In the genomic region with DNA sequence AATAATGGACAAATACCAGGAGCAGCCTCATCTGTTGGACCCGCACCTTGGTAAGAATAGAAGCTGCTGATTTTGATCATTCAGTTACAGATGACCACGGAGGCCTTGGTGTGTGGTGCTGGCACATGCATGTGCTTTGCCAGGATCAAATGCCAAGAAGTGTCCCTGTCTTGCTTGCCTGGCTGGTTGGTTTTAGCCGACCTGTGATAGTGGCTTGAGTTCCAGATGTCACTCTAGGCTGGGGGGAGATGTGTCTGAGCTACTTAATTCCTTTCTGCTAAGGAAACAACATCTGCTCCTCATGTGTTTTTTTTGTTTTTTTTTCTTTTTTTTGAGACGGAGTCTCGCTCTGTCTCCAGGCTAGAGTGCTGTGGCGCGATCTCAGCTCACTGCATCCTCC, we compare ENCODE assay signal across 17 cellular contexts. TPM values are rescaled to one million over a fixed set of nuclear protein-coding genes. Genes with fewer than 3 reads are reported as not detected.
DNase-seq lines count a peak whose midpoint lies in the region; ATAC-seq and TF ChIP-seq lines count a peak whose summit lies in the region.
"Had no signal": no experiment of that assay in that cellular context is flagged by ENCODE, and none has a peak within 500 bp of the region (broad histone marks: within the 10 kb centered on the region; RNA-seq: fewer than 3 reads in every experiment).

No MANE protein-coding gene starts in this region.

- H3K27me3 ChIP-seq in A673 (replicated peaks; ENCODE audit: insufficient read depth, low read depth, low read length, poor library complexity) (no peaks in the 10 kb centered on the region), HUES6 (ENCODE audit: control insufficient read depth, insufficient read depth, low read length) (no peaks in the 10 kb centered on the region), lower lobe of right lung (ENCODE audit: low read depth) (no peaks in the 10 kb centered on the region)

- DNase-seq in A673 (ENCODE audit: low spot score) (no peak), lower lobe of right lung (peak; percentile 12), NCI-H774 (lab: John Stamatoyannopoulos, UW) (no peak)
- no peak for DNase-seq in activated T-cell treated with anti-CD3 and anti-CD28 coated beads, Interleukin-2, amount 50 U/mL, for 24 hours
- DNase-seq: C1 segment of cervical spinal cord, MM.1S, NCI-H1105, NCI-H1694, NCI-H226, NCI-H526 treated with DMSO at 0.1 percent for 48 hours, OCI-M1, RPMI8226 had no signal

- H3K36me3 Mint-ChIP-seq in stimulated activated memory B cell treated with anti-CD40 and anti-IgM and Interleukin-4, amounts not matched to agents 10 μg/mL and 1 μg/mL and 100 μg/mL, for 72 hours: peaks cover 23% of the 10 kb centered on the region
- H3K36me3 Mint-ChIP-seq in activated T-cell treated with anti-CD3 and anti-CD28 coated beads, Interleukin-2, amount 50 U/mL, for 24 hours (ENCODE audit: low read depth): peaks cover 59% of the 10 kb centered on the region

- H3K36me3 ChIP-seq in A673 (ENCODE audit: insufficient read depth, low read length, poor library complexity, severe bottlenecking) (peaks cover 24% of the 10 kb centered on the region), HUES6 (ENCODE audit: control insufficient read depth, insufficient read depth, low read length) (peaks cover 24% of the 10 kb centered on the region), lower lobe of right lung (peaks cover 5% of the 10 kb centered on the region)

- H3K27ac ChIP-seq in A673 (ENCODE audit: low read depth, low read length, poor library complexity, severe bottlenecking): peak overlapping the region; percentile 27
- peak overlapping the region; percentile 15; the same call in 1 of the 2 replicates for H3K27ac ChIP-seq in HUES6 (ENCODE audit: low read depth, low read length)
- peak overlapping the region; percentile 9; the same call in 1 of the 2 replicates for H3K27ac ChIP-seq in VCaP
- H3K27ac ChIP-seq in lower lobe of right lung: no peak overlapping the region

- no peak overlapping the region for H3K4me3 ChIP-seq in A673 (ENCODE audit: low read depth, low read length, poor library complexity, severe bottlenecking)
- H3K4me3 ChIP-seq in HUES6 (ENCODE audit: low read depth, low read length): no peak overlapping the region
- no peak overlapping the region for H3K4me3 ChIP-seq in lower lobe of right lung

- CTCF ChIA-PET in A673 (lab: Charles Lee): no interaction called here

- H3K4me1 ChIP-seq in A673 (ENCODE audit: insufficient read depth, low read length, poor library complexity, severe bottlenecking): peaks cover 12% of the 10 kb centered on the region
- peaks cover 27% of the 10 kb centered on the region for H3K4me1 ChIP-seq in HUES6 (ENCODE audit: control insufficient read depth, insufficient read depth, low read length)
- H3K4me1 ChIP-seq in lower lobe of right lung: peaks cover 14% of the 10 kb centered on the region

- BruUV-seq in A673 (replicated peaks; lab: Mats Ljungman, UMichigan): no TSS peak

- H3K9me3 ChIP-seq in A673 (ENCODE audit: low read depth, low read length, poor library complexity, severe bottlenecking): no peaks in the 10 kb centered on the region
- no peaks in the 10 kb centered on the region for H3K9me3 ChIP-seq in HUES6 (ENCODE audit: control insufficient read depth, insufficient read depth, low read depth, low read length)
- no peaks in the 10 kb centered on the region for H3K9me3 ChIP-seq in lower lobe of right lung

- H3K9me3 Mint-ChIP-seq in stimulated activated memory B cell treated with anti-CD40 and anti-IgM and Interleukin-4, amounts not matched to agents 10 μg/mL and 1 μg/mL and 100 μg/mL, for 72 hours: no peaks in the 10 kb centered on the region
- no peaks in the 10 kb centered on the region for H3K9me3 Mint-ChIP-seq in activated T-cell treated with anti-CD3 and anti-CD28 coated beads, Interleukin-2, amount 50 U/mL, for 24 hours

- intact Hi-C loops in A673 (cut with micrococcal nuclease; ENCODE audit: unreplicated experiment) (no loop called here), lower lobe of right lung (cut with DNase I) (no loop called here)

- POLR2A ChIA-PET in A673 (lab: Charles Lee; ENCODE audit: low non-redundant PET): no interaction called here

- H3K4me3 Mint-ChIP-seq in stimulated activated memory B cell treated with anti-CD40 and anti-IgM and Interleukin-4, amounts not matched to agents 10 μg/mL and 1 μg/mL and 100 μg/mL, for 72 hours: no peak overlapping the region
- H3K4me3 Mint-ChIP-seq in activated T-cell treated with anti-CD3 and anti-CD28 coated beads, Interleukin-2, amount 50 U/mL, for 24 hours: no peak overlapping the region

- H3K27ac Mint-ChIP-seq in stimulated activated memory B cell treated with anti-CD40 and anti-IgM and Interleukin-4, amounts not matched to agents 10 μg/mL and 1 μg/mL and 100 μg/mL, for 72 hours: no peak overlapping the region
- no peak overlapping the region for H3K27ac Mint-ChIP-seq in activated T-cell treated with anti-CD3 and anti-CD28 coated beads, Interleukin-2, amount 50 U/mL, for 24 hours

- ATAC-seq in lower lobe of right lung (no peak), HG02588 (IDR thresholded peaks at IDR 0.05; ENCODE audit: unreplicated experiment) (no peak)
- ATAC-seq in stimulated activated memory B cell treated with anti-CD40 and anti-IgM and Interleukin-4, amounts not matched to agents 10 μg/mL and 1 μg/mL and 100 μg/mL, for 72 hours: no peak
- ATAC-seq: HCT116 had no signal

- no peak overlapping the region for H3K9ac ChIP-seq in HUES6 (ENCODE audit: low read length)

- TF ChIP-seq CTCF in A673 (conservative IDR thresholded peaks at IDR 0.05; ENCODE audit: low read depth, low read length) (no peak), VCaP (conservative IDR thresholded peaks at IDR 0.05) (no peak), lower lobe of right lung (IDR thresholded peaks at IDR 0.05) (no peak)

- no peaks in the 10 kb centered on the region for H3K27me3 Mint-ChIP-seq in stimulated activated memory B cell treated with anti-CD40 and anti-IgM and Interleukin-4, amounts not matched to agents 10 μg/mL and 1 μg/mL and 100 μg/mL, for 72 hours
- no peaks in the 10 kb centered on the region for H3K27me3 Mint-ChIP-seq in activated T-cell treated with anti-CD3 and anti-CD28 coated beads, Interleukin-2, amount 50 U/mL, for 24 hours

- peaks cover 33% of the 10 kb centered on the region for H3K4me1 Mint-ChIP-seq in stimulated activated memory B cell treated with anti-CD40 and anti-IgM and Interleukin-4, amounts not matched to agents 10 μg/mL and 1 μg/mL and 100 μg/mL, for 72 hours
- H3K4me1 Mint-ChIP-seq in activated T-cell treated with anti-CD3 and anti-CD28 coated beads, Interleukin-2, amount 50 U/mL, for 24 hours (ENCODE audit: low read depth): peaks cover 24% of the 10 kb centered on the region

RNA-seq across cellular contexts. Expression of gene TBCD, which starts 4.3 kb away (rescaled TPM):
- total RNA-seq in A673 (2021) (113 and 129 TPM in 2 replicates), lower lobe of right lung (84.8 TPM)

RNA-seq across cellular contexts. Expression of gene FN3K, which starts 20.8 kb away (rescaled TPM):
- total RNA-seq in A673 (2021): 6.7 and 8.0 TPM in 2 replicates
- total RNA-seq in lower lobe of right lung: 27.9 TPM

RNA-seq across cellular contexts. Expression of gene FN3KRP, which starts 39.7 kb away (rescaled TPM):
- total RNA-seq in A673 (2021) (35.4 and 43.2 TPM in 2 replicates), lower lobe of right lung (28.1 TPM)

RNA-seq across cellular contexts. Expression of gene RAB40B, which starts 57.7 kb away (rescaled TPM):
- total RNA-seq in A673 (2021): 3.2 and 4.8 TPM in 2 replicates
- total RNA-seq in lower lobe of right lung: 10.2 TPM
